Comparison of ENCODE assay signal across 9 cellular contexts in genomic region chr21:44353200-44353970, GRCh38. TPM values are rescaled to one million over a fixed set of nuclear protein-coding genes. Genes with fewer than 3 reads are reported as not detected.
DNase-seq lines count a peak whose midpoint lies in the region; ATAC-seq, FAIRE-seq and TF ChIP-seq lines count a peak whose summit lies in the region.
"Had no signal": no experiment of that assay in that cellular context is flagged by ENCODE, and none has a peak within 500 bp of the region (broad histone marks: within the 10 kb centered on the region; RNA-seq: fewer than 3 reads in every experiment).

Gene TRPM2, plus strand, starts transcription at chr21:44353621. Its CDS starts 80 bp downstream, at chr21:44353701.

- no peaks in the 10 kb centered on the region for H3K4me1 ChIP-seq in ascending aorta

- peak within 1 kb of the TSS; percentile 85 for H3K4me3 Mint-ChIP-seq in memory B cell

- intact Hi-C loops in ascending aorta (cut with DNase I): no loop called here

- H3K4me1 Mint-ChIP-seq in memory B cell: peaks cover 33% of the 10 kb centered on the region

- H3K4me3 ChIP-seq in ascending aorta: peak within 1 kb of the TSS in 1 of 2 donors; percentile 6

- peak; percentile 64 for DNase-seq in GM12891 (ENCODE audit: insufficient read length, low spot score)
- DNase-seq in Kasumi-1 (lab: John Stamatoyannopoulos, UW): peak; percentile 98 to 99
- DNase-seq in activated naive CD4-positive, alpha-beta T cell treated with anti-CD3 and anti-CD28 coated beads, Interleukin-2, amount 50 U/mL, for 16 hours: peak; percentile 29
- DNase-seq in memory B cell (ENCODE audit: low spot score in 2 of 2): peak in 1 of 2 donors; percentile 35
- no peak for DNase-seq in ascending aorta (ENCODE audit: low spot score in 2 of 2)
- no peak for DNase-seq in LoVo (ENCODE audit: low spot score)

- no peak for TF ChIP-seq CTCF in ascending aorta (IDR thresholded peaks at IDR 0.05)

- peak; percentile 47; the same call in 1 of the 2 replicates for TF ChIP-seq POLR2A in GM12891 (IDR thresholded peaks at IDR 0.05; ENCODE audit: low read depth, low read length)

- H3K27me3 ChIP-seq in ascending aorta: peaks cover 6% of the 10 kb centered on the region

- ATAC-seq in memory B cell (ENCODE audit: low read depth): peak; percentile 66
- no peak for ATAC-seq in HG03565 (IDR thresholded peaks at IDR 0.05; ENCODE audit: unreplicated experiment)
- no peak for ATAC-seq in HG02642 (IDR thresholded peaks at IDR 0.05; ENCODE audit: poor library complexity, unreplicated experiment)

- no peaks in the 10 kb centered on the region for H3K36me3 Mint-ChIP-seq in memory B cell

- H3K9me3 Mint-ChIP-seq in memory B cell: no peaks in the 10 kb centered on the region

- H3K36me3 ChIP-seq in ascending aorta: no peaks in the 10 kb centered on the region

- H3K27ac Mint-ChIP-seq in memory B cell: peak within 1 kb of the TSS; percentile 70

- no peaks in the 10 kb centered on the region for H3K9me3 ChIP-seq in ascending aorta

- peak; percentile 91 for FAIRE-seq in GM12891 (lab: Jason Lieb, UNC)
- FAIRE-seq: endometrium had no signal

- H3K27ac ChIP-seq in ascending aorta: no peak within 1 kb of the TSS

- peaks cover 1% of the 10 kb centered on the region for H3K27me3 Mint-ChIP-seq in memory B cell

TF ChIP-seq in GM12891, 5 proteins besides CTCF, POLR2A, EP300 and RAD21:
- TF ChIP-seq POU2F2 (IDR thresholded peaks at IDR 0.05; ENCODE audit: low read depth, low read length) (no peak), TAF1 (IDR thresholded peaks at IDR 0.05; ENCODE audit: low read depth, low read length) (no peak; the same call in 1 of the 2 replicates), POLR2AphosphoS5 (IDR thresholded peaks at IDR 0.05; ENCODE audit: low read depth, low read length) (no peak), SPI1 (IDR thresholded peaks at IDR 0.05; ENCODE audit: low read depth, low read length) (no peak), PAX5 (IDR thresholded peaks at IDR 0.05; ENCODE audit: insufficient read depth, low read length, severe bottlenecking) (no peak)

RNA-seq across cellular contexts. Expression of gene TRPM2, which starts in this region (rescaled TPM):
- 7.6 TPM for polyA plus RNA-seq in GM12891 (2012; ENCODE audit: low read depth, missing spikeins)
- 0.43 TPM for total RNA-seq in ascending aorta

Comparison
In these comparisons a context has a peak if more than half of its experiments do, and no peak if none do; other contexts are left out.
1. DNase-seq: peak in GM12891 (single experiment), Kasumi-1 (2 of 2) and activated naive CD4-positive, alpha-beta T cell treated with anti-CD3 and anti-CD28 coated beads, Interleukin-2, amount 50 U/mL, for 16 hours (single experiment); none in ascending aorta (0 of 2) and LoVo (single experiment).